1 cellular context compared by ENCODE assay signal in genomic region chr4:87406462-87406861, GRCh38.
TF ChIP-seq lines count a peak whose summit lies in the region.

No MANE protein-coding gene starts in this region.

TF ChIP-seq in K562, 482 proteins besides CTCF, POLR2A, EP300 and RAD21:
- TF ChIP-seq REST (CRISPR knock-in tag; IDR thresholded peaks at IDR 0.05; ENCODE audit: low read depth) (no peak), ZBTB40 (IDR thresholded peaks at IDR 0.05) (peak; percentile 72), ZBTB40 (CRISPR knock-in tag; IDR thresholded peaks at IDR 0.05) (no peak), SPI1 (IDR thresholded peaks at IDR 0.05; ENCODE audit: borderline replicate concordance, low read depth, low read length) (0 out of 2 replicates have a peak, but pooled peaks have one; percentile 5), NFRKB (IDR thresholded peaks at IDR 0.05; ENCODE audit: low read depth) (no peak), NR2F6 (CRISPR knock-in tag; IDR thresholded peaks at IDR 0.05) (no peak), RBBP5 (IDR thresholded peaks at IDR 0.05; ENCODE audit: borderline replicate concordance, insufficient read depth, low read length, poor library complexity, severe bottlenecking) (no peak), ZNF174 (CRISPR knock-in tag; IDR thresholded peaks at IDR 0.05) (no peak), NUFIP1 (IDR thresholded peaks at IDR 0.05; ENCODE audit: partially characterized antibody) (no peak), PKNOX1 (IDR thresholded peaks at IDR 0.05) (0 out of 2 replicates have a peak, but pooled peaks have one; percentile 30)
TF ChIP-seq in K562: peak in this region for 3.
